Comparison of ENCODE assay signal across 20 cellular contexts in the genomic region with DNA sequence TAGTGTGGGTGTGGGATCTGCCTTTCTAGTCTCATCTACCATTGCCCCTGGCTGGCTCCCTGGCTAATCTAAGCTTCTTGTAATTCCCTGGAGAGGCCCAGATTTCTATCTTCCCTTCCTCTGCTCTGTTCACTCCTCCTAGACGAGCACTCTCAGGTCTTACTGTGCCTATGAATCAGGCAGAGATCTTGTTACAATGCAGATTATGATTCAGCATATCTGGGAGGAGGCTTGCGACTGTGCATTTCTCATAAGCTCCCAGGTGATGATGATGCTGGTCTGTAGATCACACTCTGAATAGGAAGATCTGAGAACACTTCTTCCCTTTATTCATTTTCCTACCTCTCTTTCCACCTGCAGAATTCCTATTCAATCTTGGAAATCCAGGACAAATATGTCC.
"Had no signal": no experiment of that assay in that cellular context is flagged by ENCODE, and none has a peak within 500 bp of the region (broad histone marks: within the 10 kb centered on the region; RNA-seq: fewer than 3 reads in every experiment).

No MANE protein-coding gene starts in this region.

- FAIRE-seq: keratinocyte had no signal

- H3K36me3 ChIP-seq: gastrocnemius medialis, right lobe of liver, tibial nerve had no signal

- H3K9me3 ChIP-seq: gastrocnemius medialis had no signal

- ATAC-seq: activated CD4-positive, alpha-beta T cell treated with anti-CD3 and anti-CD28 coated beads for 36 hours; activated CD8-positive, alpha-beta memory T cell treated with anti-CD3 and anti-CD28 coated beads, Interleukin-2, amount 10 ng/mL, durations not matched to agents 7 days and 5 days; activated CD8-positive, alpha-beta T cell treated with anti-CD3 and anti-CD28 coated beads, Interleukin-2, amount 10 ng/mL, durations not matched to agents 7 days and 5 days; activated naive CD8-positive, alpha-beta T cell treated with anti-CD3 and anti-CD28 coated beads, Interleukin-2, amount 50 U/mL, for 24 hours; gastrocnemius medialis; left cardiac atrium; left ventricle myocardium superior; naive thymus-derived CD4-positive, alpha-beta T cell; right lobe of liver had no signal

- H3K27ac ChIP-seq: gastrocnemius medialis, right lobe of liver, tibial nerve had no signal

- H3K4me1 ChIP-seq: gastrocnemius medialis, right lobe of liver, tibial nerve had no signal

- H3K27me3 ChIP-seq: gastrocnemius medialis, right lobe of liver, tibial nerve had no signal

- DNase-seq: activated B cell treated with CpG ODN at 0.5 μM for 24 hours; activated CD4-positive, alpha-beta T cell treated with anti-CD3 and anti-CD28 coated beads for 36 hours; activated CD8-positive, alpha-beta memory T cell treated with anti-CD3 and anti-CD28 coated beads, Interleukin-2, amount 10 ng/mL, durations not matched to agents 7 days and 5 days; activated CD8-positive, alpha-beta T cell treated with anti-CD3 and anti-CD28 coated beads, Interleukin-2, amount 10 ng/mL, durations not matched to agents 7 days and 5 days; activated naive CD8-positive, alpha-beta T cell treated with anti-CD3 and anti-CD28 coated beads, Interleukin-2, amount 50 U/mL, for 24 hours; activated T-cell treated with anti-CD3 and anti-CD28 coated beads, Interleukin-2, amount 50 U/mL, for 48 hours; amygdala; effector CD4-positive, alpha-beta T cell; gastrocnemius medialis; head of caudate nucleus; hippocampal formation; left cardiac atrium; left ventricle myocardium superior; naive thymus-derived CD4-positive, alpha-beta T cell; nucleus accumbens; right lobe of liver; stimulated activated CD4-positive, alpha-beta T cell treated with anti-CD3 and anti-CD28 coated beads, Interleukin-2, amount 100 ng/mL, for 48 hours; stimulated activated naive CD4-positive, alpha-beta T cell treated with Interleukin-2 at 50 U/mL for 16 hours had no signal

- H3K4me3 ChIP-seq: gastrocnemius medialis, right lobe of liver, tibial nerve had no signal
